In genomic region chr5:43245724-43246385, GRCh38 we compare ENCODE assay signal across 21 cellular contexts. TPM values are rescaled to one million over a fixed set of nuclear protein-coding genes. Genes with fewer than 3 reads are reported as not detected.
DNase-seq lines count a peak whose midpoint lies in the region; ATAC-seq and TF ChIP-seq lines count a peak whose summit lies in the region.
"Had no signal": no experiment of that assay in that cellular context is flagged by ENCODE, and none has a peak within 500 bp of the region (broad histone marks: within the 10 kb centered on the region; RNA-seq: fewer than 3 reads in every experiment).

No MANE protein-coding gene starts in this region.

- H3K27ac Mint-ChIP-seq in neural progenitor cell, result peak overlapping the region; percentile 25
- H3K27ac Mint-ChIP-seq: activated naive CD8-positive, alpha-beta T cell treated with anti-CD3 and anti-CD28 coated beads, Interleukin-2, amount 50 U/mL, for 24 hours; activated T-cell treated with anti-CD3 and anti-CD28 coated beads, Interleukin-2, amount 50 U/mL, for 24 hours; CD4-positive, alpha-beta T cell had no signal

- H3K79me2 ChIP-seq in neural progenitor cell (ENCODE audit: low read depth), result no peaks in the 10 kb centered on the region

- peaks cover 19% of the 10 kb centered on the region for H3K4me1 Mint-ChIP-seq in neural progenitor cell
- H3K4me1 Mint-ChIP-seq: activated naive CD8-positive, alpha-beta T cell treated with anti-CD3 and anti-CD28 coated beads, Interleukin-2, amount 50 U/mL, for 24 hours had no signal

- peak; percentile 19 to 21 for DNase-seq in activated CD4-positive, alpha-beta T cell treated with anti-CD3 and anti-CD28 coated beads, Interleukin-2, amount 50 U/mL, for 48 hours
- DNase-seq in activated CD4-positive, alpha-beta T cell treated with anti-CD3 and anti-CD28 coated beads, Interleukin-2, amount 50 U/mL, for 1 hour, result no peak
- DNase-seq in neural progenitor cell (ENCODE audit: low spot score) (no peak), DMS153 treated with DMSO at 0.1 percent for 48 hours (lab: John Stamatoyannopoulos, UW; ENCODE audit: unreplicated experiment) (no peak), COLO668 (lab: John Stamatoyannopoulos, UW; ENCODE audit: unreplicated experiment) (no peak)
- DNase-seq: 8988T; activated CD4-positive, CD25-positive, alpha-beta regulatory T cell; activated naive CD8-positive, alpha-beta T cell treated with anti-CD3 and anti-CD28 coated beads, Interleukin-2, amount 50 U/mL, for 24 hours; activated T-cell treated with anti-CD3 and anti-CD28 coated beads, Interleukin-2, amount 50 U/mL, for 24 hours; CD4-positive, alpha-beta T cell; cerebellar nuclear complex; kidney glomerular epithelial cell; NCI-H1092; thyroid gland had no signal

- H3K9ac ChIP-seq in neural progenitor cell, result no peak overlapping the region

- H3K36me3 ChIP-seq in neural progenitor cell, result no peaks in the 10 kb centered on the region
- H3K36me3 ChIP-seq: prostate gland, thyroid gland had no signal

- H3K4me3 ChIP-seq in neural progenitor cell, result no peak overlapping the region
- H3K4me3 ChIP-seq: prostate gland, thyroid gland had no signal

- peaks cover 8% of the 10 kb centered on the region for H3K4me1 ChIP-seq in neural progenitor cell
- H3K4me1 ChIP-seq: prostate gland, thyroid gland had no signal

- no peak overlapping the region for H3K4me3 Mint-ChIP-seq in neural progenitor cell
- H3K4me3 Mint-ChIP-seq: activated naive CD8-positive, alpha-beta T cell treated with anti-CD3 and anti-CD28 coated beads, Interleukin-2, amount 50 U/mL, for 24 hours; activated T-cell treated with anti-CD3 and anti-CD28 coated beads, Interleukin-2, amount 50 U/mL, for 24 hours; CD4-positive, alpha-beta T cell had no signal

- peaks cover 2% of the 10 kb centered on the region for H3K36me3 Mint-ChIP-seq in neural progenitor cell

- TF ChIP-seq CTCF in neural progenitor cell (IDR thresholded peaks at IDR 0.05), result no peak

- H3F3A ChIP-seq in neural progenitor cell (ENCODE audit: low read depth), result no peaks in the 10 kb centered on the region

- H3K4me2 ChIP-seq in neural progenitor cell, result no peak overlapping the region

- H4K20me1 ChIP-seq in neural progenitor cell (ENCODE audit: low read depth), result no peaks in the 10 kb centered on the region

- H3K9me3 Mint-ChIP-seq in neural progenitor cell, result peaks cover 2% of the 10 kb centered on the region
- H3K9me3 Mint-ChIP-seq: activated naive CD8-positive, alpha-beta T cell treated with anti-CD3 and anti-CD28 coated beads, Interleukin-2, amount 50 U/mL, for 24 hours; activated T-cell treated with anti-CD3 and anti-CD28 coated beads, Interleukin-2, amount 50 U/mL, for 24 hours; CD4-positive, alpha-beta T cell had no signal

- no peak overlapping the region for H3K27ac ChIP-seq in neural progenitor cell
- H3K27ac ChIP-seq: prostate gland, thyroid gland had no signal

- H3K9me3 ChIP-seq in neural progenitor cell (ENCODE audit: low read depth), result no peaks in the 10 kb centered on the region
- H3K9me3 ChIP-seq: prostate gland, thyroid gland had no signal

- no peak overlapping the region for H2AFZ ChIP-seq in neural progenitor cell (replicated peaks)

- ATAC-seq in GM21619 (IDR thresholded peaks at IDR 0.05; ENCODE audit: unreplicated experiment) (peak; percentile 67), HG03066 (IDR thresholded peaks at IDR 0.05; ENCODE audit: low read depth, unreplicated experiment) (peak; percentile 74), GM21515 (IDR thresholded peaks at IDR 0.05; ENCODE audit: unreplicated experiment) (no peak)
- ATAC-seq: activated naive CD8-positive, alpha-beta T cell treated with anti-CD3 and anti-CD28 coated beads, Interleukin-2, amount 50 U/mL, for 24 hours; Panc1 had no signal

- peaks cover 10% of the 10 kb centered on the region for H3K27me3 Mint-ChIP-seq in neural progenitor cell (ENCODE audit: insufficient read depth, low read depth)

- no peaks in the 10 kb centered on the region for H3K27me3 ChIP-seq in neural progenitor cell
- H3K27me3 ChIP-seq: thyroid gland had no signal

RNA-seq across cellular contexts. Expression of gene NIM1K, which starts 53.8 kb away (rescaled TPM):
- not detected in 2 replicates for total RNA-seq in neural progenitor cell (ENCODE audit: low replicate concordance)
- total RNA-seq: glomerular endothelial cell, NCI-H460 had no signal

Comparison
In these comparisons a context has a peak if more than half of its experiments do, and no peak if none do; other contexts are left out.
1. DNase-seq: peak in activated CD4-positive, alpha-beta T cell treated with anti-CD3 and anti-CD28 coated beads, Interleukin-2, amount 50 U/mL, for 48 hours (2 of 2); none in activated CD4-positive, alpha-beta T cell treated with anti-CD3 and anti-CD28 coated beads, Interleukin-2, amount 50 U/mL, for 1 hour (single experiment), neural progenitor cell (single experiment), DMS153 treated with DMSO at 0.1 percent for 48 hours (single experiment) and COLO668 (single experiment).